24 cellular contexts compared by ENCODE assay signal in the genomic region with DNA sequence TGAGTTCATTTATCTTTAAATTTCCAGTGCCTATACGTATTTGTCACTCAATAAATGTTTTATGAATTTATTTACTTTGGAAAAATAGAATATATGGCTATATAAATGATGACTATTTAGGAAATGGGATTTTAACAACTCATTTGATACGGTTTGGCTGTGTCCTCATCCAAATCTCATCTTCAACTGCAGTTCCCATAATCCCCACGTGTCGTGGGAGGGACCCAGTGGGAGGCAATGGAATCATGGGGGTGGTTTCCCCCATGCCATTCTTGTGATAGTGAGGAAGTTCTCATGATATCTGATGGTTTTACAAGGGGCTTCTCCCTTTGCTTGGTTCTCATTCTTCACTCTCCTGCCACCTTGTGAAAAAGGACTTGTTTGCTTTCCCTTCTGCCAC.
DNase-seq lines count a peak whose midpoint lies in the region; ATAC-seq, FAIRE-seq and TF ChIP-seq lines count a peak whose summit lies in the region.
"Had no signal": no experiment of that assay in that cellular context is flagged by ENCODE, and none has a peak within 500 bp of the region (broad histone marks: within the 10 kb centered on the region; RNA-seq: fewer than 3 reads in every experiment).

No MANE protein-coding gene starts in this region.

- TF ChIP-seq POLR2A in H1 (IDR thresholded peaks at IDR 0.05; ENCODE audit: control extremely low read depth in 1 of 2, low read depth in 2 of 2, low read length in 2 of 2) = no peak

- ATAC-seq in mucosa of descending colon (peak; percentile 11), GM21576 (IDR thresholded peaks at IDR 0.05; ENCODE audit: unreplicated experiment) (no peak), GM19397 (IDR thresholded peaks at IDR 0.05; ENCODE audit: unreplicated experiment) (no peak)
- ATAC-seq: CD8-positive, alpha-beta T cell; GM12878; K562 had no signal

- no peaks in the 10 kb centered on the region for H3K79me2 ChIP-seq in H1 (ENCODE audit: control insufficient read depth in 1 of 2, insufficient read depth in 2 of 2, low read length in 2 of 2)

- no peaks in the 10 kb centered on the region for H3K27me3 Mint-ChIP-seq in activated CD4-positive, alpha-beta T cell treated with anti-CD3 and anti-CD28 coated beads, Interleukin-2, amount 10 ng/mL, durations not matched to agents 24 days and 14 days
- H3K27me3 Mint-ChIP-seq: B cell had no signal

- H3K36me3 Mint-ChIP-seq in activated CD4-positive, alpha-beta T cell treated with anti-CD3 and anti-CD28 coated beads, Interleukin-2, amount 10 ng/mL, durations not matched to agents 24 days and 14 days (ENCODE audit: low read depth) = no peaks in the 10 kb centered on the region

- H3K9me3 ChIP-seq in H1 (ENCODE audit: insufficient read depth in 2 of 2, low read depth in 1 of 2, low read length in 1 of 2) (no peaks in the 10 kb centered on the region), mucosa of descending colon (no peaks in the 10 kb centered on the region)
- H3K9me3 ChIP-seq: BLaER1 treated with 17β-estradiol and CSF1 and Interleukin-3, amounts not matched to agents 10 nM and 100 nM had no signal

- H3K18ac ChIP-seq in H1 (ENCODE audit: extremely low read depth, low read length) = no peak overlapping the region

- CTCF ChIA-PET in H1 (lab: Charles Lee; ENCODE audit: partially characterized antibody) = no interaction called here

- H3K23me2 ChIP-seq in H1 (ENCODE audit: low read depth, low read length) = no peaks in the 10 kb centered on the region

- TF ChIP-seq CTCF in H1 (IDR thresholded peaks at IDR 0.05; ENCODE audit: control extremely low read depth in 1 of 3, insufficient read depth in 1 of 3, low read depth in 1 of 3, low read length in 3 of 3) = no peak
- TF ChIP-seq CTCF in mucosa of descending colon (IDR thresholded peaks at IDR 0.05) = no peak

- H2BK5ac ChIP-seq in H1 (ENCODE audit: low read depth, low read length) = no peak overlapping the region

- H2BK120ac ChIP-seq in H1 (replicated peaks; ENCODE audit: low read depth, low read length) = no peak overlapping the region

- no peak overlapping the region for H3K4ac ChIP-seq in H1 (replicated peaks; ENCODE audit: insufficient read length, low read depth, low read length)

- no peak overlapping the region for H2BK12ac ChIP-seq in H1 (ENCODE audit: low read depth, low read length)

- H2BK15ac ChIP-seq in H1 (ENCODE audit: low read length) = no peak overlapping the region

- peak; percentile 32 for FAIRE-seq in H1 (lab: Jason Lieb, UNC)
- FAIRE-seq: GM12878, GM19239, H54, HTR-8/SVneo, K562 had no signal

- no peak overlapping the region for H3K14ac ChIP-seq in H1 (ENCODE audit: insufficient read length)

- no peaks in the 10 kb centered on the region for H3K4me1 Mint-ChIP-seq in activated CD4-positive, alpha-beta T cell treated with anti-CD3 and anti-CD28 coated beads, Interleukin-2, amount 10 ng/mL, durations not matched to agents 24 days and 14 days
- H3K4me1 Mint-ChIP-seq: B cell had no signal

- H4K8ac ChIP-seq in H1 (ENCODE audit: extremely low read depth, insufficient read depth, low read length) = no peak overlapping the region

- TF ChIP-seq RAD21 in H1 (IDR thresholded peaks at IDR 0.05 in 1 of 2, conservative IDR thresholded peaks at IDR 0.05 in 1 of 2; ENCODE audit: low read depth in 2 of 2, low read length in 2 of 2) = peak in 1 of 2 experiments; percentile 17; a peak in 1 of 4 replicates

- no peak overlapping the region for H3K9ac ChIP-seq in H1 (replicated peaks in 1 of 4; ENCODE audit: extremely low read depth in 1 of 4, low read depth in 3 of 4, low read length in 3 of 4)
- H3K9ac ChIP-seq: BLaER1 treated with 17β-estradiol and CSF1 and Interleukin-3, amounts not matched to agents 10 nM and 100 nM had no signal

- no peak overlapping the region for H4K91ac ChIP-seq in H1 (replicated peaks; ENCODE audit: insufficient read length, low read length)

- no peak overlapping the region for H3K23ac ChIP-seq in H1 (ENCODE audit: insufficient read length)

- no peaks in the 10 kb centered on the region for H4K20me1 ChIP-seq in H1 (replicated peaks in 1 of 2; ENCODE audit: control insufficient read depth in 1 of 2, insufficient read depth in 2 of 2, low read length in 2 of 2)

- H3K9me3 Mint-ChIP-seq in activated CD4-positive, alpha-beta T cell treated with anti-CD3 and anti-CD28 coated beads, Interleukin-2, amount 10 ng/mL, durations not matched to agents 24 days and 14 days = no peaks in the 10 kb centered on the region
- H3K9me3 Mint-ChIP-seq: CD8-positive, alpha-beta T cell had no signal

- H3K56ac ChIP-seq in H1 (replicated peaks; ENCODE audit: insufficient read length, low read depth, low read length) = no peak overlapping the region

- H3K4me3 Mint-ChIP-seq in activated CD4-positive, alpha-beta T cell treated with anti-CD3 and anti-CD28 coated beads, Interleukin-2, amount 10 ng/mL, durations not matched to agents 24 days and 14 days = no peak overlapping the region
- H3K4me3 Mint-ChIP-seq: B cell; CD8-positive, alpha-beta T cell; HFFc6 had no signal

- peak; percentile 17 for DNase-seq in activated CD4-positive, alpha-beta T cell treated with anti-CD3 and anti-CD28 coated beads, Interleukin-2, amount 10 ng/mL, durations not matched to agents 24 days and 14 days
- no peak for DNase-seq in activated CD4-positive, alpha-beta T cell treated with anti-CD3 and anti-CD28 coated beads, Interleukin-2, amount 50 U/mL, for 1 hour
- no peak for DNase-seq in H1 (ENCODE audit: low read depth in 1 of 2, low spot score in 2 of 2)
- no peak for DNase-seq in mucosa of descending colon
- no peak for DNase-seq in NCI-H1048 (lab: John Stamatoyannopoulos, UW)
- DNase-seq: 8988T; Calu3; CD8-positive, alpha-beta T cell; DMS 273 treated with DMSO at 0.1 percent for 48 hours; DMS53; DND-41; EL; HCEC 1CT; HFFc6; IMR-90 had no signal

- H3K79me1 ChIP-seq in H1 (ENCODE audit: low read depth, low read length) = no peaks in the 10 kb centered on the region

- H3K27ac Mint-ChIP-seq in activated CD4-positive, alpha-beta T cell treated with anti-CD3 and anti-CD28 coated beads, Interleukin-2, amount 10 ng/mL, durations not matched to agents 24 days and 14 days = no peak overlapping the region
- H3K27ac Mint-ChIP-seq: B cell; CD8-positive, alpha-beta T cell; HFFc6 had no signal

- no peaks in the 10 kb centered on the region for H3K27me3 ChIP-seq in H1 (replicated peaks in 1 of 4; ENCODE audit: control insufficient read depth in 3 of 4, extremely low read depth in 1 of 4, insufficient read depth in 3 of 4, low read length in 3 of 4)
- H3K27me3 ChIP-seq: BLaER1 treated with 17β-estradiol and CSF1 and Interleukin-3, amounts not matched to agents 10 nM and 100 nM had no signal

- no peak overlapping the region for H3K27ac ChIP-seq in H1 (ENCODE audit: low read depth, low read length)
- H3K27ac ChIP-seq: BLaER1 treated with 17β-estradiol and CSF1 and Interleukin-3, amounts not matched to agents 10 nM and 100 nM had no signal

- H2AFZ ChIP-seq in H1 (ENCODE audit: low read length) = no peak overlapping the region

- H3K4me1 ChIP-seq in H1 (replicated peaks in 1 of 4; ENCODE audit: control insufficient read depth in 3 of 4, insufficient read depth in 4 of 4, low read length in 3 of 4) (no peaks in the 10 kb centered on the region; a peak in 1 of 7 replicates), mucosa of descending colon (ENCODE audit: low read depth) (no peaks in the 10 kb centered on the region)
- H3K4me1 ChIP-seq: BLaER1 treated with 17β-estradiol and CSF1 and Interleukin-3, amounts not matched to agents 10 nM and 100 nM had no signal

- H3K4me3 ChIP-seq in H1 (ENCODE audit: extremely low read depth in 1 of 4, insufficient read depth in 2 of 4, low read depth in 3 of 4, low read length in 4 of 4) = no peak overlapping the region
- H3K4me3 ChIP-seq in mucosa of descending colon = no peak overlapping the region
- H3K4me3 ChIP-seq: BLaER1 treated with 17β-estradiol and CSF1 and Interleukin-3, amounts not matched to agents 10 nM and 100 nM; GM12878; K562 had no signal

- POLR2A ChIA-PET in H1 (lab: Charles Lee; ENCODE audit: partially characterized antibody) = no interaction called here

- intact Hi-C loops in activated CD4-positive, alpha-beta T cell treated with anti-CD3 and anti-CD28 coated beads, Interleukin-2, amount 10 ng/mL, durations not matched to agents 24 days and 14 days (cut with micrococcal nuclease) = no loop called here
- intact Hi-C loops in mucosa of descending colon (cut with DNase I, micrococcal nuclease) = no loop called here

- TF ChIP-seq EP300 in H1 (IDR thresholded peaks at IDR 0.05; ENCODE audit: borderline replicate concordance in 1 of 2, low read depth in 2 of 2, low read length in 2 of 2) = no peak

- H4K5ac ChIP-seq in H1 (ENCODE audit: insufficient read length, low read depth, low read length) = no peak overlapping the region

- no peak overlapping the region for H3K4me2 ChIP-seq in H1 (ENCODE audit: insufficient read depth in 1 of 2, low read depth in 2 of 2, low read length in 2 of 2)
- H3K4me2 ChIP-seq: BLaER1 treated with 17β-estradiol and CSF1 and Interleukin-3, amounts not matched to agents 10 nM and 100 nM had no signal

- H3K36me3 ChIP-seq in H1 (ENCODE audit: control insufficient read depth in 2 of 4, insufficient read depth in 4 of 4, low read length in 3 of 4) (no peaks in the 10 kb centered on the region), mucosa of descending colon (ENCODE audit: low read depth) (no peaks in the 10 kb centered on the region)

- WGBS in H1 (ENCODE audit: extremely low coverage in 1 of 2, insufficient coverage in 1 of 2, insufficient read length in 1 of 2, insufficient replicate concordance in 2 of 2, low coverage in 1 of 2, low lambda C conversion rate in 2 of 2, missing lambda C conversion rate in 1 of 2), 2 experiments = 72% methylated on average over 4 of the region's 4 CpGs; no CpG with 5 or more reads in 1 of the 2 experiments

- H2AK5ac ChIP-seq in H1 (ENCODE audit: low read depth, low read length) = no peak overlapping the region

- H2BK20ac ChIP-seq in H1 (ENCODE audit: low read length) = no peak overlapping the region

TF ChIP-seq in H1, 55 proteins besides CTCF, POLR2A, EP300 and RAD21 (continues in another document):
- TF ChIP-seq CBX5 (IDR thresholded peaks at IDR 0.05; ENCODE audit: low read depth, low read length) (no peak), CBX8 (IDR thresholded peaks at IDR 0.05; ENCODE audit: borderline replicate concordance, low read depth, low read length) (no peak), BCL11A (IDR thresholded peaks at IDR 0.05; ENCODE audit: low read depth in 2 of 2, low read length in 2 of 2) (no peak), POLR2AphosphoS5 (IDR thresholded peaks at IDR 0.05; ENCODE audit: low read depth, low read length) (no peak), SP4 (IDR thresholded peaks at IDR 0.05; ENCODE audit: low read length) (no peak), BACH1 (IDR thresholded peaks at IDR 0.05; ENCODE audit: low read length) (no peak), TCF12 (IDR thresholded peaks at IDR 0.05; ENCODE audit: low read depth, low read length) (no peak)
